In the genomic region with DNA sequence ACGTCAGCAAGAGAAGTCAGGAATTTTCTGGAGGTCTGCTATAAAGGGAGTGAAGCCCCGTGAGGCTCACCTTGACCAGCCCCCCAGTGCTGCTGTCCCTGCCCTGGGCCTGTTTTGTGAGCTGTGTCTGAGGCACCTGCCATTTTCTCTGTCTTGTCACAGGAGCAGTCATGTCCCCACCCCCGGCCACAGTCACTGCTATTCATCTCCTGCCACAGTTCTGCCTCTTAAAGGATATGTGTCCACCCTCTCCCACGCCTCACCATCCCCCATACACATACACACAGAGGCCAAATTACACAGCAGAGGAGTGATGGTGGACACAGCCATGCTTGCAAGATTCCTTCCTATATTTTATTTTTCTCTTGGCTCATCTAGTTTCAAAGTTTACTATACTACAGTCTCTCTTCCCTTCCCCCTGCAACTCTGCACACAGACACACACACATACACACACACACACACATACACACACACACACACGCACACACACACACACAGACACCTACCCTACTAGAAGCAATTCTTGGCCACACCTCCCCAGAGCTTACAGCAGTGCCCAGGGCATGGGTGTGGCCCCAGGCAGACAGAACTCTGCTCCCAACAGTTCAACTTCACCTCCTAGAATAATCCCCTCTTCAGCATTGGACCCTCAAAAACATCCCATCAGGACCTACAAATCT, we compare ENCODE assay signal across 11 cellular contexts.
DNase-seq lines count a peak whose midpoint lies in the region; ATAC-seq and TF ChIP-seq lines count a peak whose summit lies in the region.
"Had no signal": no experiment of that assay in that cellular context is flagged by ENCODE, and none has a peak within 500 bp of the region (broad histone marks: within the 10 kb centered on the region; RNA-seq: fewer than 3 reads in every experiment).

No MANE protein-coding gene starts in this region.

- peaks cover 22% of the 10 kb centered on the region for H3K4me1 Mint-ChIP-seq in type B pancreatic cell (ENCODE audit: unreplicated experiment)

- H3K9me3 ChIP-seq in left ventricle myocardium inferior (replicated peaks) = no peaks in the 10 kb centered on the region
- no peaks in the 10 kb centered on the region for H3K9me3 ChIP-seq in RWPE2 (ENCODE audit: severe bottlenecking)
- H3K9me3 ChIP-seq: adrenal gland had no signal

- peaks cover 4% of the 10 kb centered on the region for H3K27me3 Mint-ChIP-seq in type B pancreatic cell

- H3K36me3 ChIP-seq in left ventricle myocardium inferior = no peaks in the 10 kb centered on the region
- H3K36me3 ChIP-seq in RWPE2 (ENCODE audit: low read depth) = no peaks in the 10 kb centered on the region
- H3K36me3 ChIP-seq: adrenal gland had no signal

- ATAC-seq in left ventricle myocardium superior (peak; percentile 34), RWPE2 (ENCODE audit: low read depth) (0 out of 3 replicates have a peak, but pooled peaks have one; percentile 33), esophagus mucosa (peak; percentile 62), GM21423 (IDR thresholded peaks at IDR 0.05; ENCODE audit: unreplicated experiment) (no peak), GM21528 (IDR thresholded peaks at IDR 0.05; ENCODE audit: low FRiP score, unreplicated experiment) (no peak)

- intact Hi-C loops in left ventricle myocardium superior (cut with micrococcal nuclease) = no loop called here
- intact Hi-C loops in left ventricle myocardium inferior (cut with micrococcal nuclease) = no loop called here

- H3K27ac ChIP-seq in left ventricle myocardium inferior (replicated peaks) = no peak overlapping the region
- no peak overlapping the region for H3K27ac ChIP-seq in RWPE2 (ENCODE audit: poor library complexity, severe bottlenecking)
- H3K27ac ChIP-seq: adrenal gland had no signal

- H3K27ac Mint-ChIP-seq in type B pancreatic cell = peak overlapping the region; percentile 2

- no peak overlapping the region for H3K4me3 Mint-ChIP-seq in type B pancreatic cell

- TF ChIP-seq CTCF in left ventricle myocardium inferior (IDR thresholded peaks at IDR 0.05; ENCODE audit: borderline replicate concordance) = no peak
- no peak for TF ChIP-seq CTCF in RWPE2 (IDR thresholded peaks at IDR 0.05; ENCODE audit: poor library complexity, severe bottlenecking)
- TF ChIP-seq CTCF in type B pancreatic cell (conservative IDR thresholded peaks at IDR 0.05) = no peak

- no peaks in the 10 kb centered on the region for H3K36me3 Mint-ChIP-seq in type B pancreatic cell

- H3K4me3 ChIP-seq in left ventricle myocardium inferior (no peak overlapping the region), RWPE2 (ENCODE audit: severe bottlenecking) (no peak overlapping the region)
- H3K4me3 ChIP-seq: adrenal gland had no signal

- H3K27me3 ChIP-seq in left ventricle myocardium inferior (ENCODE audit: low read depth) = peaks cover 6% of the 10 kb centered on the region
- H3K27me3 ChIP-seq in RWPE2 (ENCODE audit: insufficient read depth, poor library complexity, severe bottlenecking) = no peaks in the 10 kb centered on the region
- H3K27me3 ChIP-seq: adrenal gland had no signal

- no peak for DNase-seq in left ventricle myocardium superior
- no peak for DNase-seq in left ventricle myocardium inferior
- no peak for DNase-seq in RWPE2 (ENCODE audit: low spot score)
- DNase-seq in type B pancreatic cell (ENCODE audit: extremely low spot score, unreplicated experiment) = no peak
- DNase-seq in stimulated activated CD8-positive, alpha-beta memory T cell treated with anti-CD3 and anti-CD28 coated beads, Interleukin-4, amount 100 ng/mL, for 48 hours = no peak
- DNase-seq: adrenal gland; NCI-H446; stimulated activated CD4-positive, alpha-beta T cell treated with anti-CD3 and anti-CD28 coated beads, Interleukin-4, amount 100 ng/mL, for 4 hours had no signal

- H3K9me3 Mint-ChIP-seq in type B pancreatic cell = peaks cover 9% of the 10 kb centered on the region

- H3K4me1 ChIP-seq in left ventricle myocardium inferior (no peaks in the 10 kb centered on the region), RWPE2 (ENCODE audit: insufficient read depth, poor library complexity, severe bottlenecking) (no peaks in the 10 kb centered on the region)
- H3K4me1 ChIP-seq: adrenal gland had no signal

Comparison
In these comparisons a context has a peak if more than half of its experiments do, and no peak if none do; other contexts are left out.
1. ATAC-seq: peak in left ventricle myocardium superior (single experiment), RWPE2 (single experiment) and esophagus mucosa (single experiment); none in GM21423 (single experiment) and GM21528 (single experiment).